ENCODE assay signal across 1 cellular context in genomic region chr17:44503080-44503842, GRCh38.
TF ChIP-seq lines count a peak whose summit lies in the region.

TSS of gene GPATCH8 (minus strand) at chr17:44503406. CDS start at chr17:44503370, 36 bp downstream.

TF ChIP-seq in K562, 482 proteins besides CTCF, POLR2A, EP300 and RAD21 (continued from another document and continues in another):
- TF ChIP-seq, protein P1, sequence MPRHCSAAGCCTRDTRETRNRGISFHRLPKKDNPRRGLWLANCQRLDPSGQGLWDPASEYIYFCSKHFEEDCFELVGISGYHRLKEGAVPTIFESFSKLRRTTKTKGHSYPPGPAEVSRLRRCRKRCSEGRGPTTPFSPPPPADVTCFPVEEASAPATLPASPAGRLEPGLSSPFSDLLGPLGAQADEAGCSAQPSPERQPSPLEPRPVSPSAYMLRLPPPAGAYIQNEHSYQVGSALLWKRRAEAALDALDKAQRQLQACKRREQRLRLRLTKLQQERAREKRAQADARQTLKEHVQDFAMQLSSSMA (CRISPR knock-in tag; IDR thresholded peaks at IDR 0.05), result no peak
- TF ChIP-seq DACH1 (IDR thresholded peaks at IDR 0.05; ENCODE audit: partially characterized antibody), result no peak
- no peak for TF ChIP-seq SIX5 (IDR thresholded peaks at IDR 0.05; ENCODE audit: borderline replicate concordance in 1 of 2, insufficient read depth in 1 of 2, low read depth in 1 of 2, low read length in 2 of 2)
- TF ChIP-seq, protein P2, sequence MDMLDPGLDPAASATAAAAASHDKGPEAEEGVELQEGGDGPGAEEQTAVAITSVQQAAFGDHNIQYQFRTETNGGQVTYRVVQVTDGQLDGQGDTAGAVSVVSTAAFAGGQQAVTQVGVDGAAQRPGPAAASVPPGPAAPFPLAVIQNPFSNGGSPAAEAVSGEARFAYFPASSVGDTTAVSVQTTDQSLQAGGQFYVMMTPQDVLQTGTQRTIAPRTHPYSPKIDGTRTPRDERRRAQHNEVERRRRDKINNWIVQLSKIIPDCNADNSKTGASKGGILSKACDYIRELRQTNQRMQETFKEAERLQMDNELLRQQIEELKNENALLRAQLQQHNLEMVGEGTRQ (CRISPR knock-in tag; IDR thresholded peaks at IDR 0.05), result no peak
- 0 out of 2 replicates have a peak, but pooled peaks have one; percentile 17 for TF ChIP-seq JUND (IDR thresholded peaks at IDR 0.05; ENCODE audit: borderline replicate concordance, low read depth, low read length)
- TF ChIP-seq JUND (tag; IDR thresholded peaks at IDR 0.05; ENCODE audit: borderline replicate concordance, low read depth, low read length), result peak; percentile 39; the same call in 1 of the 3 replicates
- TF ChIP-seq ZNF431 (CRISPR knock-in tag; IDR thresholded peaks at IDR 0.05), result no peak
- TF ChIP-seq BCL6 (CRISPR knock-in tag; IDR thresholded peaks at IDR 0.05), result no peak
- TF ChIP-seq NEUROD1 (IDR thresholded peaks at IDR 0.05; ENCODE audit: borderline replicate concordance, low read depth, low read length, partially characterized antibody), result no peak
- no peak for TF ChIP-seq POLR3G (IDR thresholded peaks at IDR 0.05; ENCODE audit: extremely low read depth, insufficient read length, insufficient replicate concordance)
- no peak for TF ChIP-seq PKNOX1 (IDR thresholded peaks at IDR 0.05)
- TF ChIP-seq TCFL5 (CRISPR knock-in tag; conservative IDR thresholded peaks at IDR 0.05), result no peak
- peak; percentile 46 for TF ChIP-seq ETV5 (CRISPR knock-in tag; IDR thresholded peaks at IDR 0.05; ENCODE audit: low read depth)
- peak; percentile 97 for TF ChIP-seq NR2C2 (CRISPR knock-in tag; IDR thresholded peaks at IDR 0.05)
- peak; percentile 100 for TF ChIP-seq NR2C2 (tag; IDR thresholded peaks at IDR 0.05)
- no peak for TF ChIP-seq RBM15 (IDR thresholded peaks at IDR 0.05; ENCODE audit: insufficient read depth, low read length)
- TF ChIP-seq SMARCA4 (IDR thresholded peaks at IDR 0.05), result no peak
- TF ChIP-seq, protein P3, sequence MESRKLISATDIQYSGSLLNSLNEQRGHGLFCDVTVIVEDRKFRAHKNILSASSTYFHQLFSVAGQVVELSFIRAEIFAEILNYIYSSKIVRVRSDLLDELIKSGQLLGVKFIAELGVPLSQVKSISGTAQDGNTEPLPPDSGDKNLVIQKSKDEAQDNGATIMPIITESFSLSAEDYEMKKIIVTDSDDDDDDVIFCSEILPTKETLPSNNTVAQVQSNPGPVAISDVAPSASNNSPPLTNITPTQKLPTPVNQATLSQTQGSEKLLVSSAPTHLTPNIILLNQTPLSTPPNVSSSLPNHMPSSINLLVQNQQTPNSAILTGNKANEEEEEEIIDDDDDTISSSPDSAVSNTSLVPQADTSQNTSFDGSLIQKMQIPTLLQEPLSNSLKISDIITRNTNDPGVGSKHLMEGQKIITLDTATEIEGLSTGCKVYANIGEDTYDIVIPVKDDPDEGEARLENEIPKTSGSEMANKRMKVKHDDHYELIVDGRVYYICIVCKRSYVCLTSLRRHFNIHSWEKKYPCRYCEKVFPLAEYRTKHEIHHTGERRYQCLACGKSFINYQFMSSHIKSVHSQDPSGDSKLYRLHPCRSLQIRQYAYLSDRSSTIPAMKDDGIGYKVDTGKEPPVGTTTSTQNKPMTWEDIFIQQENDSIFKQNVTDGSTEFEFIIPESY (CRISPR knock-in tag; IDR thresholded peaks at IDR 0.05), result no peak
- no peak for TF ChIP-seq U2AF2 (optimal IDR thresholded peaks at IDR 0.05; ENCODE audit: low read depth, low read length)
- peak; percentile 65 for TF ChIP-seq TAF9B (IDR thresholded peaks at IDR 0.05; ENCODE audit: partially characterized antibody)
- no peak for TF ChIP-seq MCM5 (IDR thresholded peaks at IDR 0.05; ENCODE audit: low read depth)
- TF ChIP-seq C11orf30 (IDR thresholded peaks at IDR 0.05; ENCODE audit: low read depth), result no peak
- no peak for TF ChIP-seq GATAD2B (IDR thresholded peaks at IDR 0.05; ENCODE audit: borderline replicate concordance)
- TF ChIP-seq MTF1 (CRISPR knock-in tag; IDR thresholded peaks at IDR 0.05; ENCODE audit: borderline replicate concordance), result no peak
- TF ChIP-seq ZNF324 (CRISPR knock-in tag; IDR thresholded peaks at IDR 0.05), result no peak
- TF ChIP-seq HMGXB4 (CRISPR knock-in tag; IDR thresholded peaks at IDR 0.05), result no peak
- TF ChIP-seq SRSF9 (IDR thresholded peaks at IDR 0.05; ENCODE audit: borderline replicate concordance, low read depth, low read length), result no peak
- TF ChIP-seq PRMT5 (CRISPR knock-in tag; IDR thresholded peaks at IDR 0.05), result no peak
- no peak for TF ChIP-seq CEBPZ (IDR thresholded peaks at IDR 0.05; ENCODE audit: borderline replicate concordance, low read depth, low read length)
- no peak for TF ChIP-seq MYBL2 (IDR thresholded peaks at IDR 0.05; ENCODE audit: low read depth)
- no peak for TF ChIP-seq MYBL2 (CRISPR knock-in tag; IDR thresholded peaks at IDR 0.05; ENCODE audit: borderline replicate concordance)
- no peak for TF ChIP-seq GABPB2 (CRISPR knock-in tag; conservative IDR thresholded peaks at IDR 0.05)
- TF ChIP-seq, protein P4, sequence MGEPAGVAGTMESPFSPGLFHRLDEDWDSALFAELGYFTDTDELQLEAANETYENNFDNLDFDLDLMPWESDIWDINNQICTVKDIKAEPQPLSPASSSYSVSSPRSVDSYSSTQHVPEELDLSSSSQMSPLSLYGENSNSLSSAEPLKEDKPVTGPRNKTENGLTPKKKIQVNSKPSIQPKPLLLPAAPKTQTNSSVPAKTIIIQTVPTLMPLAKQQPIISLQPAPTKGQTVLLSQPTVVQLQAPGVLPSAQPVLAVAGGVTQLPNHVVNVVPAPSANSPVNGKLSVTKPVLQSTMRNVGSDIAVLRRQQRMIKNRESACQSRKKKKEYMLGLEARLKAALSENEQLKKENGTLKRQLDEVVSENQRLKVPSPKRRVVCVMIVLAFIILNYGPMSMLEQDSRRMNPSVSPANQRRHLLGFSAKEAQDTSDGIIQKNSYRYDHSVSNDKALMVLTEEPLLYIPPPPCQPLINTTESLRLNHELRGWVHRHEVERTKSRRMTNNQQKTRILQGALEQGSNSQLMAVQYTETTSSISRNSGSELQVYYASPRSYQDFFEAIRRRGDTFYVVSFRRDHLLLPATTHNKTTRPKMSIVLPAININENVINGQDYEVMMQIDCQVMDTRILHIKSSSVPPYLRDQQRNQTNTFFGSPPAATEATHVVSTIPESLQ (CRISPR knock-in tag; IDR thresholded peaks at IDR 0.05), result no peak
- no peak for TF ChIP-seq HDGF (IDR thresholded peaks at IDR 0.05)
- TF ChIP-seq, protein P5, sequence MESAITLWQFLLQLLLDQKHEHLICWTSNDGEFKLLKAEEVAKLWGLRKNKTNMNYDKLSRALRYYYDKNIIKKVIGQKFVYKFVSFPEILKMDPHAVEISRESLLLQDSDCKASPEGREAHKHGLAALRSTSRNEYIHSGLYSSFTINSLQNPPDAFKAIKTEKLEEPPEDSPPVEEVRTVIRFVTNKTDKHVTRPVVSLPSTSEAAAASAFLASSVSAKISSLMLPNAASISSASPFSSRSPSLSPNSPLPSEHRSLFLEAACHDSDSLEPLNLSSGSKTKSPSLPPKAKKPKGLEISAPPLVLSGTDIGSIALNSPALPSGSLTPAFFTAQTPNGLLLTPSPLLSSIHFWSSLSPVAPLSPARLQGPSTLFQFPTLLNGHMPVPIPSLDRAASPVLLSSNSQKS (CRISPR knock-in tag; IDR thresholded peaks at IDR 0.05), result no peak
- TF ChIP-seq HMG20B (CRISPR knock-in tag; IDR thresholded peaks at IDR 0.05), result no peak
- peak; percentile 85 for TF ChIP-seq SUPT5H (IDR thresholded peaks at IDR 0.05)
- no peak for TF ChIP-seq NR4A1 (CRISPR knock-in tag; IDR thresholded peaks at IDR 0.05)
- 0 out of 2 replicates have a peak, but pooled peaks have one; percentile 50 for TF ChIP-seq NR4A1 (tag; IDR thresholded peaks at IDR 0.05)
- TF ChIP-seq ZNF766 (CRISPR knock-in tag; conservative IDR thresholded peaks at IDR 0.05), result peak; percentile 88
- no peak for TF ChIP-seq MECOM (CRISPR knock-in tag; IDR thresholded peaks at IDR 0.05)
- TF ChIP-seq NFE2L1 (tag; IDR thresholded peaks at IDR 0.05; ENCODE audit: borderline replicate concordance, low read depth), result no peak
- no peak for TF ChIP-seq DIDO1 (tag; IDR thresholded peaks at IDR 0.05; ENCODE audit: low read depth)
- peak; percentile 72 for TF ChIP-seq POLR2B (IDR thresholded peaks at IDR 0.05; ENCODE audit: low read depth, partially characterized antibody)
- no peak for TF ChIP-seq XRCC4 (IDR thresholded peaks at IDR 0.05; ENCODE audit: extremely low read depth, insufficient read depth, insufficient read length)
- no peak for TF ChIP-seq FUS (optimal IDR thresholded peaks at IDR 0.05; ENCODE audit: low read depth, low read length)
- peak; percentile 96 for TF ChIP-seq ESRRA (IDR thresholded peaks at IDR 0.05; ENCODE audit: borderline replicate concordance, low read depth)
- TF ChIP-seq TBP (optimal IDR thresholded peaks at IDR 0.05; ENCODE audit: low read depth, low read length), result peak; percentile 71
- TF ChIP-seq E2F3 (CRISPR knock-in tag; IDR thresholded peaks at IDR 0.05), result no peak
- TF ChIP-seq LEF1 (IDR thresholded peaks at IDR 0.05), result no peak
- TF ChIP-seq L3MBTL2 (IDR thresholded peaks at IDR 0.05), result peak; percentile 87
